In genomic region chr9:137878146-137878941, GRCh38 we compare ENCODE assay signal across 1 cellular context.
TF ChIP-seq lines count a peak whose summit lies in the region.

No MANE protein-coding gene starts in this region.

TF ChIP-seq in GM12878, 131 proteins besides CTCF, POLR2A, EP300 and RAD21 (continued from another document):
- TF ChIP-seq PKNOX1 (IDR thresholded peaks at IDR 0.05) (no peak), POLR2AphosphoS2 (IDR thresholded peaks at IDR 0.05; ENCODE audit: low read depth, low read length) (no peak), GABPA (IDR thresholded peaks at IDR 0.05; ENCODE audit: low read depth) (no peak), CEBPB (IDR thresholded peaks at IDR 0.05; ENCODE audit: borderline replicate concordance in 1 of 2, low read depth in 2 of 2, low read length in 2 of 2) (no peak), NFXL1 (IDR thresholded peaks at IDR 0.05; ENCODE audit: borderline replicate concordance) (no peak), ZBTB11 (CRISPR knock-in tag; IDR thresholded peaks at IDR 0.05) (no peak), MXI1 (IDR thresholded peaks at IDR 0.05; ENCODE audit: low read depth, low read length) (no peak), CUX1 (IDR thresholded peaks at IDR 0.05; ENCODE audit: insufficient replicate concordance, low read depth, low read length) (no peak), ZNF622 (IDR thresholded peaks at IDR 0.05) (no peak), FOS (IDR thresholded peaks at IDR 0.05; ENCODE audit: borderline replicate concordance, extremely low read depth, insufficient read length) (no peak), REST (IDR thresholded peaks at IDR 0.05; ENCODE audit: low read depth, low read length) (peak; percentile 91)
TF ChIP-seq in GM12878: peak in this region for 2.
